Comparison of ENCODE assay signal across 8 cellular contexts in the genomic region with DNA sequence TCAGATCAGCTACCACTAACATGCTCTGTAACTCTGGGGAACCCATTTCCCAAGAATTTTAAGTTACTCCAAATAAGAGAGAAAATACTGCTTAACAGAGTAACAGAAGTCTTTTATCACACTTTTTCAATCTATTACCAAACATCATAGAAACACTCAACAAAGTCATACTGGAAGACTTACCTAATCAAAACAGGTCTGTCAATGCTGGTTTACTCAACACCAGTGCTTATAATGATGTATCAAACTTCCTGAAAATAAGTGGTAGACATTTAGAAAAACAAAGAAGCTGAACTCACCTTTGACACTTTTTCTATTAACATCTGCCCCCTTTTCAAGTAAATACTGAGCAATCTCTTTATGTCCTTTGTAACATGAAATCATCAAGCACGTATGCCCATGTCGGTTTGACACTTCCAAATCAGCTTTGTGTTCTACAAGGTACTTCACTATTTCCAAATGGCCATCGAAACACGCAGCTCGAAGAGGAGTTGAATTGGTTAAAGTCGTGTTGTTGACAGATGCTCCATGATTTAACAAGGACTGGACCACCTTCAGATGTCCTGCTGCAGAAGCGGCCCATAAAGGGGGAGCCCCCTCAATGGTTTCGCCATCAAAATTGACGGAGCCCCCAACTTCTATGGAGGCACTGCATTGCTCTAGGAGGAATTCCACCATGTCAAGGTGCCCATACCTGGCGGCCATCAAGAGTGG. TPM values are rescaled to one million over a fixed set of nuclear protein-coding genes. Genes with fewer than 3 reads are reported as not detected.
DNase-seq lines count a peak whose midpoint lies in the region; ATAC-seq and TF ChIP-seq lines count a peak whose summit lies in the region.

No MANE protein-coding gene starts in this region.

- H3K36me3 ChIP-seq in heart left ventricle (peaks cover 0 to 30% (median 19%) of the 10 kb centered on the region in 9 donors), uterus (no peaks in the 10 kb centered on the region)

- no peak for ATAC-seq in heart left ventricle
- no peak for ATAC-seq in HG02763 (IDR thresholded peaks at IDR 0.05; ENCODE audit: unreplicated experiment)

- H3K4me3 ChIP-seq in heart left ventricle (peak overlapping the region; percentile 61 to 98 (median 89)), uterus (peak overlapping the region; percentile 66 to 68)

- TF ChIP-seq CTCF in heart left ventricle (IDR thresholded peaks at IDR 0.05) (no peak), uterus (IDR thresholded peaks at IDR 0.05) (no peak)

- 34 to 48% (median 36%) methylated on average over 8 to 10 of the region's 10 CpGs for WGBS in heart left ventricle, 4 donors

- H3K9me3 ChIP-seq in heart left ventricle (peaks cover 0 to 16% (median 6%) of the 10 kb centered on the region in 12 donors), uterus (peaks cover 0 to 8% of the 10 kb centered on the region in 2 donors)

- no peak for DNase-seq in heart left ventricle
- DNase-seq in cardiac septum (ENCODE audit: low spot score) = no peak
- DNase-seq in astrocyte of the hippocampus (ENCODE audit: low read depth, low spot score) = peak; percentile 16
- DNase-seq in lung microvascular endothelial cell (ENCODE audit: low read depth in 2 of 2) = peak; percentile 20 to 24
- DNase-seq in uterus = no peak
- no peak for DNase-seq in NCI-H2227 treated with DMSO at 0.1 percent for 48 hours (lab: John Stamatoyannopoulos, UW)
- no peak for DNase-seq in HuH-7 (ENCODE audit: low spot score)

- TF ChIP-seq POLR2A in heart left ventricle (IDR thresholded peaks at IDR 0.05) (no peak), uterus (IDR thresholded peaks at IDR 0.05) (no peak)

- H3K27me3 ChIP-seq in heart left ventricle (no peaks in the 10 kb centered on the region), uterus (no peaks in the 10 kb centered on the region)

- peaks cover 0 to 60% (median 40%) of the 10 kb centered on the region in 12 donors for H3K4me1 ChIP-seq in heart left ventricle
- H3K4me1 ChIP-seq in uterus = peaks cover 4 to 13% of the 10 kb centered on the region in 2 donors

- intact Hi-C loops in heart left ventricle (cut with DNase I) = loop anchor here in 8 of 10 donors (2.0 to 10.0 kb wide), 9 partner anchors 81 to 299 kb away; a partner anchor contains a TSS
- intact Hi-C loops in cardiac septum (cut with DNase I) = loop anchor here (10.0 kb wide), 1 partner anchor 292 kb away; no protein-coding TSS in a partner anchor
- intact Hi-C loops in uterus (cut with DNase I; ENCODE audit: low total_unique reads) = no loop called here

- peak overlapping the region; percentile 78 to 99 (median 97) for H3K27ac ChIP-seq in heart left ventricle
- H3K27ac ChIP-seq in uterus = peak overlapping the region; percentile 94 to 96

RNA-seq across cellular contexts. Expression of a gene that starts 1.8 kb away (rescaled TPM):
- total RNA-seq in heart left ventricle = 10 to 100 TPM; 37.5 to 92.7 (median 48.9) TPM
- polyA plus RNA-seq in heart left ventricle = 10 to 100 TPM; 14.9 to 36.9 TPM
- 56.1 TPM for total RNA-seq in cardiac septum
- total RNA-seq in lung microvascular endothelial cell = 9.8 and 11.7 TPM in 2 replicates
- 10 to 100 TPM; 10.8 to 73.3 (median 22.4) TPM for total RNA-seq in uterus

RNA-seq across cellular contexts. Expression of a gene that starts 59.5 kb away (rescaled TPM):
- total RNA-seq in heart left ventricle = 1 to 10 TPM in 7 of 9 donors, under 1 TPM in 2; 0.75 to 4.1 (median 2.1) TPM
- polyA plus RNA-seq in heart left ventricle = 1 to 10 TPM; 1.4 to 1.5 TPM
- 2.0 TPM for total RNA-seq in cardiac septum
- 0.20 and 0.22 TPM in 2 replicates for total RNA-seq in lung microvascular endothelial cell
- total RNA-seq in uterus = 10 to 100 TPM in 2 of 4 donors, 1 to 10 TPM in 1, not detected in 1; 5.4 to 14.0 (median 13.5) TPM

Comparison
In these comparisons a context has a peak if more than half of its experiments do, and no peak if none do; other contexts are left out.
1. DNase-seq: peak in astrocyte of the hippocampus (single experiment) and lung microvascular endothelial cell (2 of 2); none in heart left ventricle (0 of 5), cardiac septum (single experiment), uterus (0 of 2), NCI-H2227 treated with DMSO at 0.1 percent for 48 hours (single experiment) and HuH-7 (single experiment).